ENCODE assay signal across 12 cellular contexts in genomic region chr2:215773728-215774127, GRCh38.
DNase-seq lines count a peak whose midpoint lies in the region; ATAC-seq and TF ChIP-seq lines count a peak whose summit lies in the region.
"Had no signal": no experiment of that assay in that cellular context is flagged by ENCODE, and none has a peak within 500 bp of the region (broad histone marks: within the 10 kb centered on the region; RNA-seq: fewer than 3 reads in every experiment).

No MANE protein-coding gene starts in this region.

- no peak for ATAC-seq in HG03135 (IDR thresholded peaks at IDR 0.05; ENCODE audit: unreplicated experiment)
- ATAC-seq: GM12878 had no signal

- no peak for TF ChIP-seq CTCF in fibroblast of the aortic adventitia (IDR thresholded peaks at IDR 0.05; ENCODE audit: insufficient read depth, low read length)

- H3K4me3 ChIP-seq in fibroblast of the aortic adventitia (ENCODE audit: low read depth, low read length): no peak overlapping the region
- H3K4me3 ChIP-seq: GM12878 had no signal

- peak; percentile 55 for DNase-seq in NOMO-1 treated with DMSO at 0.1 percent for 48 hours (lab: John Stamatoyannopoulos, UW; ENCODE audit: unreplicated experiment)
- no peak for DNase-seq in NOMO-1 treated with dmso at 0.1 percent for 144 hours (lab: John Stamatoyannopoulos, UW; ENCODE audit: unreplicated experiment)
- DNase-seq in RPMI7951 (ENCODE audit: low read depth): peak; percentile 99
- peak; percentile 98 for DNase-seq in fibroblast of the aortic adventitia (ENCODE audit: low read depth)
- DNase-seq in smooth muscle cell of the brain vasculature (ENCODE audit: low read depth, low spot score): peak; percentile 93
- DNase-seq in effector CD8-positive, alpha-beta T cell (lab: John Stamatoyannopoulos, UW): no peak
- no peak for DNase-seq in NAMALWA (ENCODE audit: low spot score)
- DNase-seq: 8988T; activated CD4-positive, alpha-beta T cell treated with anti-CD3 and anti-CD28 coated beads for 4 hours; stimulated activated naive B cell treated with anti-CD40 and anti-IgM and Interleukin-4, amounts not matched to agents 10 μg/mL and 1 μg/mL and 100 μg/mL, for 72 hours had no signal

Comparison
In these comparisons a context has a peak if more than half of its experiments do, and no peak if none do; other contexts are left out.
1. DNase-seq: peak in NOMO-1 treated with DMSO at 0.1 percent for 48 hours (single experiment), RPMI7951 (single experiment), fibroblast of the aortic adventitia (single experiment) and smooth muscle cell of the brain vasculature (single experiment); none in NOMO-1 treated with dmso at 0.1 percent for 144 hours (single experiment), effector CD8-positive, alpha-beta T cell (single experiment) and NAMALWA (single experiment).